ENCODE assay signal across 27 cellular contexts in genomic region chrX:44938111-44938510, GRCh38.
DNase-seq lines count a peak whose midpoint lies in the region; ATAC-seq and TF ChIP-seq lines count a peak whose summit lies in the region.
"Had no signal": no experiment of that assay in that cellular context is flagged by ENCODE, and none has a peak within 500 bp of the region (broad histone marks: within the 10 kb centered on the region; RNA-seq: fewer than 3 reads in every experiment).

No MANE protein-coding gene starts in this region.

- no peak overlapping the region for H3K4me3 ChIP-seq in coronary artery
- H3K4me3 ChIP-seq: gastroesophageal sphincter, lower lobe of right lung, mucosa of descending colon, suprapubic skin, upper lobe of right lung had no signal

- intact Hi-C loops in CD4-positive, alpha-beta T cell (cut with DNase I, micrococcal nuclease), result loop anchor here in 1 of 2 experiments (10.0 kb wide), 1 partner anchor 63 kb away; the partner anchor contains the start of gene KDM6A

- ATAC-seq in CD4-positive, alpha-beta T cell (ENCODE audit: poor library complexity), result no peak
- no peak for ATAC-seq in naive B cell (ENCODE audit: low read depth in 2 of 2)
- ATAC-seq in GM18868 (IDR thresholded peaks at IDR 0.05; ENCODE audit: unreplicated experiment), result no peak
- ATAC-seq: activated CD8-positive, alpha-beta memory T cell treated with anti-CD3 and anti-CD28 coated beads, Interleukin-2, amount 10 ng/mL, durations not matched to agents 7 days and 5 days; gastroesophageal sphincter; mucosa of descending colon; PC-3; sciatic nerve; SK-N-SH treated with all-trans-retinoic acid at 6 μM for 48 hours; stimulated activated memory B cell treated with anti-CD40 and anti-IgM and Interleukin-4, amounts not matched to agents 10 μg/mL and 1 μg/mL and 100 μg/mL, for 72 hours; upper lobe of right lung had no signal

- CTCF ChIA-PET in CD4-positive, alpha-beta T cell (lab: Charles Lee), result no interaction called here

- H3K27ac ChIP-seq in C4-2B, result peak overlapping the region; percentile 50
- H3K27ac ChIP-seq in CD4-positive, alpha-beta T cell (ENCODE audit: low read depth, low read length), result no peak overlapping the region
- H3K27ac ChIP-seq in coronary artery, result no peak overlapping the region
- H3K27ac ChIP-seq: gastroesophageal sphincter, lower lobe of right lung, suprapubic skin, upper lobe of right lung had no signal

- H3K9me3 ChIP-seq in CD4-positive, alpha-beta T cell (ENCODE audit: control insufficient read depth, low read length), result no peaks in the 10 kb centered on the region
- H3K9me3 ChIP-seq: gastroesophageal sphincter, lower lobe of right lung, mucosa of descending colon, suprapubic skin, upper lobe of right lung had no signal

- H3K27me3 ChIP-seq in CD4-positive, alpha-beta T cell (ENCODE audit: control insufficient read depth, insufficient read depth, low read length), result no peaks in the 10 kb centered on the region
- H3K27me3 ChIP-seq: gastroesophageal sphincter, suprapubic skin, upper lobe of right lung had no signal

- peaks cover 67% of the 10 kb centered on the region for H3K4me1 Mint-ChIP-seq in CD4-positive, alpha-beta T cell (ENCODE audit: low read depth)
- H3K4me1 Mint-ChIP-seq in activated naive CD8-positive, alpha-beta T cell treated with anti-CD3 and anti-CD28 coated beads for 36 hours, result peaks cover 43% of the 10 kb centered on the region
- peaks cover 42 to 77% (median 53%) of the 10 kb centered on the region in 3 donors for H3K4me1 Mint-ChIP-seq in naive B cell

- H3K36me3 Mint-ChIP-seq in CD4-positive, alpha-beta T cell (ENCODE audit: low read depth), result peaks cover 18% of the 10 kb centered on the region
- H3K36me3 Mint-ChIP-seq in activated naive CD8-positive, alpha-beta T cell treated with anti-CD3 and anti-CD28 coated beads for 36 hours, result peaks cover 14% of the 10 kb centered on the region
- peaks cover 0 to 7% of the 10 kb centered on the region in 2 donors for H3K36me3 Mint-ChIP-seq in naive B cell
- H3K36me3 Mint-ChIP-seq: stimulated activated memory B cell treated with anti-CD40 and anti-IgM and Interleukin-4, amounts not matched to agents 10 μg/mL and 1 μg/mL and 100 μg/mL, for 72 hours had no signal

- TF ChIP-seq CTCF in C4-2B (conservative IDR thresholded peaks at IDR 0.05) (no peak), coronary artery (IDR thresholded peaks at IDR 0.05) (no peak)
- no peak for TF ChIP-seq CTCF in CD4-positive, alpha-beta T cell (IDR thresholded peaks at IDR 0.05)

- POLR2A ChIA-PET in CD4-positive, alpha-beta T cell (lab: Charles Lee), result interaction anchor here (1.1 kb wide), 1 partner anchor 64 kb away, joined by 3 read pairs; no protein-coding TSS in a partner anchor

- no peaks in the 10 kb centered on the region for H3K27me3 Mint-ChIP-seq in CD4-positive, alpha-beta T cell
- no peaks in the 10 kb centered on the region for H3K27me3 Mint-ChIP-seq in activated naive CD8-positive, alpha-beta T cell treated with anti-CD3 and anti-CD28 coated beads for 36 hours
- H3K27me3 Mint-ChIP-seq in naive B cell, result no peaks in the 10 kb centered on the region
- H3K27me3 Mint-ChIP-seq: activated CD4-positive, alpha-beta T cell treated with anti-CD3 and anti-CD28 coated beads, Interleukin-2, amount 10 ng/mL, durations not matched to agents 24 days and 14 days; activated CD8-positive, alpha-beta memory T cell treated with anti-CD3 and anti-CD28 coated beads, Interleukin-2, amount 10 ng/mL, durations not matched to agents 7 days and 5 days; stimulated activated memory B cell treated with anti-CD40 and anti-IgM and Interleukin-4, amounts not matched to agents 10 μg/mL and 1 μg/mL and 100 μg/mL, for 72 hours had no signal

- no peak for DNase-seq in CD4-positive, alpha-beta T cell
- no peak for DNase-seq in activated naive CD8-positive, alpha-beta T cell treated with anti-CD3 and anti-CD28 coated beads for 36 hours
- DNase-seq in naive B cell (no peak), coronary artery (ENCODE audit: low spot score) (no peak), NCI-H1048 (lab: John Stamatoyannopoulos, UW) (no peak)
- DNase-seq: activated CD4-positive, alpha-beta T cell treated with anti-CD3 and anti-CD28 coated beads, Interleukin-2, amount 10 ng/mL, durations not matched to agents 24 days and 14 days; activated CD8-positive, alpha-beta memory T cell treated with anti-CD3 and anti-CD28 coated beads, Interleukin-2, amount 10 ng/mL, durations not matched to agents 7 days and 5 days; activated naive CD4-positive, alpha-beta T cell treated with Interleukin-2 at 50 U/mL for 16 hours; aorta; DMS53; kidney; lower lobe of right lung; mucosa of descending colon; NCI-H1105; NCI-H187 treated with DMSO at 0.1 percent for 48 hours; NCI-H524; NK-92 treated with Interleukin-12 subunit alpha and Interleukin-12 subunit beta, amount 100 ng/mL, for 24 hours; PC-3; stimulated activated CD4-positive, alpha-beta T cell treated with anti-CD3 and anti-CD28 coated beads, Interleukin-4, amount 100 ng/mL, for 24 hours; upper lobe of right lung had no signal

- peak overlapping the region; percentile 36 for H3K27ac Mint-ChIP-seq in CD4-positive, alpha-beta T cell
- H3K27ac Mint-ChIP-seq in activated naive CD8-positive, alpha-beta T cell treated with anti-CD3 and anti-CD28 coated beads for 36 hours, result peak overlapping the region; percentile 34
- H3K27ac Mint-ChIP-seq in naive B cell, result peak overlapping the region in 5 of 6 donors; percentile 1 to 82 (median 39)
- H3K27ac Mint-ChIP-seq: activated CD4-positive, alpha-beta T cell treated with anti-CD3 and anti-CD28 coated beads, Interleukin-2, amount 10 ng/mL, durations not matched to agents 24 days and 14 days; activated CD8-positive, alpha-beta memory T cell treated with anti-CD3 and anti-CD28 coated beads, Interleukin-2, amount 10 ng/mL, durations not matched to agents 7 days and 5 days; stimulated activated memory B cell treated with anti-CD40 and anti-IgM and Interleukin-4, amounts not matched to agents 10 μg/mL and 1 μg/mL and 100 μg/mL, for 72 hours had no signal

- peak overlapping the region; percentile 58 for H3K4me3 Mint-ChIP-seq in CD4-positive, alpha-beta T cell
- no peak overlapping the region for H3K4me3 Mint-ChIP-seq in activated naive CD8-positive, alpha-beta T cell treated with anti-CD3 and anti-CD28 coated beads for 36 hours
- H3K4me3 Mint-ChIP-seq in naive B cell, result peak overlapping the region in 1 of 8 donors; percentile 11
- H3K4me3 Mint-ChIP-seq: activated CD4-positive, alpha-beta T cell treated with anti-CD3 and anti-CD28 coated beads, Interleukin-2, amount 10 ng/mL, durations not matched to agents 24 days and 14 days; activated CD8-positive, alpha-beta memory T cell treated with anti-CD3 and anti-CD28 coated beads, Interleukin-2, amount 10 ng/mL, durations not matched to agents 7 days and 5 days; stimulated activated memory B cell treated with anti-CD40 and anti-IgM and Interleukin-4, amounts not matched to agents 10 μg/mL and 1 μg/mL and 100 μg/mL, for 72 hours had no signal

- H3K9me3 Mint-ChIP-seq in CD4-positive, alpha-beta T cell, result no peaks in the 10 kb centered on the region
- H3K9me3 Mint-ChIP-seq in activated naive CD8-positive, alpha-beta T cell treated with anti-CD3 and anti-CD28 coated beads for 36 hours, result peaks cover 2% of the 10 kb centered on the region
- H3K9me3 Mint-ChIP-seq in naive B cell, result peaks cover 0 to 7% (median 2%) of the 10 kb centered on the region in 7 donors
- H3K9me3 Mint-ChIP-seq: activated CD4-positive, alpha-beta T cell treated with anti-CD3 and anti-CD28 coated beads, Interleukin-2, amount 10 ng/mL, durations not matched to agents 24 days and 14 days; stimulated activated memory B cell treated with anti-CD40 and anti-IgM and Interleukin-4, amounts not matched to agents 10 μg/mL and 1 μg/mL and 100 μg/mL, for 72 hours had no signal
